ENCODE assay signal across 15 cellular contexts in the genomic region with DNA sequence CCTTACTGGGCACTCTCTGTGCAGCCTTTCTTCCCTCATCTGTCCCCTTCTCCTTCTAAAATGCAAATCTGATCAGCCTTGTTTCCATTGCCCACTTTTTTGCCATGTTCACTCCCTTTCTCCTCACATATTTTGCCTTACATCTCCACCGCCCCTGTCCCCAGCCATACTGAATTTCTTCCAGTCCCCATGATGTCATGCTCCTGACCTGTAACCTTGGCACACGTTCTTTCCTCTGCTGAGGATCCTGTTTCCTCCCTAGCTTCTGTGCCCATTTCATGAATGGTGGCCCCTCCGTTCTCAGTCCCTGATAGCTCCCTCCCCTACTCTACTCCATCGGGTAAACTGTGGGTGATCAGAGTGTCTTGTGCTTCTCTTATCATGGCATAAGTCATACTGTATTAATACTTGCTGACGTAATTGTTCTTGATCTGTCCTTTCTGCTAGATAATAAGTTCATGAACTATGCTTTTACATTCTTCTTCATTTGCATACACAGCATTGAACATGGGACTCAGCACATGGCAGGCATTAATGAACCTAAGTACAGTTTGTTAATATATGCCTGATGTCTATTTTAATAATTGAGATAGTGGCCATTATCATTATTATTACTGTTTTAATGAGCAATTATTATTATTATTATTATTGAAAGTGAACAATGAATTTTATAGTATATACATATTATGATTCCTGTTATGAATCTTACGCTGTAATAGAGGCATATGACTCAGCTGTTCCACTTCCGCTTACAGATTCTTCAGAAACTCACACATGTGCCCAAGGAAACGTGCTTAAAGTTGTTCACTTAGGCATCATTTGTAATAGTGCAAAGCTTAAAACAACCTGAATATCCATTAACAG. TPM values are rescaled to one million over a fixed set of nuclear protein-coding genes. Genes with fewer than 3 reads are reported as not detected.
DNase-seq lines count a peak whose midpoint lies in the region; ATAC-seq lines count a peak whose summit lies in the region.
"Had no signal": no experiment of that assay in that cellular context is flagged by ENCODE, and none has a peak within 500 bp of the region (broad histone marks: within the 10 kb centered on the region; RNA-seq: fewer than 3 reads in every experiment).

No MANE protein-coding gene starts in this region.

- peaks cover 6% of the 10 kb centered on the region for H3K36me3 Mint-ChIP-seq in activated CD8-positive, alpha-beta memory T cell treated with anti-CD3 and anti-CD28 coated beads, Interleukin-2, amount 10 ng/mL, durations not matched to agents 7 days and 5 days
- peaks cover 3% of the 10 kb centered on the region for H3K36me3 Mint-ChIP-seq in effector memory CD8-positive, alpha-beta T cell (ENCODE audit: insufficient read depth)

- DNase-seq in activated CD8-positive, alpha-beta memory T cell treated with anti-CD3 and anti-CD28 coated beads, Interleukin-2, amount 10 ng/mL, durations not matched to agents 7 days and 5 days, result peak; percentile 51
- DNase-seq in activated CD8-positive, alpha-beta memory T cell treated with anti-CD3 and anti-CD28 coated beads, Interleukin-2, amount 50 U/mL, for 4 hours, result no peak
- no peak for DNase-seq in effector memory CD8-positive, alpha-beta T cell
- no peak for DNase-seq in AG20443 (ENCODE audit: low spot score)
- DNase-seq in SW480 (ENCODE audit: low spot score), result no peak
- no peak for DNase-seq in SKM-1 (lab: John Stamatoyannopoulos, UW; ENCODE audit: unreplicated experiment)
- DNase-seq: ACHN; activated CD8-positive, alpha-beta memory T cell treated with anti-CD3 and anti-CD28 coated beads for 24 hours; amygdala; glutamatergic neuron; NCI-H510A; SJCRH30; stimulated activated CD4-positive, alpha-beta T cell treated with anti-CD3 and anti-CD28 coated beads, Interleukin-1b, Interleukin-23, amount 100 ng/mL, for 48 hours had no signal

- peak overlapping the region; percentile 38 for H3K27ac Mint-ChIP-seq in activated CD8-positive, alpha-beta memory T cell treated with anti-CD3 and anti-CD28 coated beads, Interleukin-2, amount 10 ng/mL, durations not matched to agents 7 days and 5 days
- H3K27ac Mint-ChIP-seq in effector memory CD8-positive, alpha-beta T cell, result peak overlapping the region in 1 of 2 donors; percentile 29

- H3K27me3 Mint-ChIP-seq in activated CD8-positive, alpha-beta memory T cell treated with anti-CD3 and anti-CD28 coated beads, Interleukin-2, amount 10 ng/mL, durations not matched to agents 7 days and 5 days, result no peaks in the 10 kb centered on the region
- H3K27me3 Mint-ChIP-seq in effector memory CD8-positive, alpha-beta T cell, result no peaks in the 10 kb centered on the region

- no peak overlapping the region for H3K4me3 Mint-ChIP-seq in activated CD8-positive, alpha-beta memory T cell treated with anti-CD3 and anti-CD28 coated beads, Interleukin-2, amount 10 ng/mL, durations not matched to agents 7 days and 5 days
- H3K4me3 Mint-ChIP-seq in effector memory CD8-positive, alpha-beta T cell, result peak overlapping the region in 1 of 2 donors; percentile 45

- peaks cover 29% of the 10 kb centered on the region for H3K4me1 Mint-ChIP-seq in activated CD8-positive, alpha-beta memory T cell treated with anti-CD3 and anti-CD28 coated beads, Interleukin-2, amount 10 ng/mL, durations not matched to agents 7 days and 5 days
- H3K4me1 Mint-ChIP-seq in effector memory CD8-positive, alpha-beta T cell (ENCODE audit: low read depth in 2 of 2), result peaks cover 0 to 11% of the 10 kb centered on the region in 2 donors

- H3K9me3 Mint-ChIP-seq in activated CD8-positive, alpha-beta memory T cell treated with anti-CD3 and anti-CD28 coated beads, Interleukin-2, amount 10 ng/mL, durations not matched to agents 7 days and 5 days (ENCODE audit: low read depth), result no peaks in the 10 kb centered on the region
- H3K9me3 Mint-ChIP-seq in effector memory CD8-positive, alpha-beta T cell, result no peaks in the 10 kb centered on the region

- ATAC-seq in activated CD8-positive, alpha-beta memory T cell treated with anti-CD3 and anti-CD28 coated beads, Interleukin-2, amount 10 ng/mL, durations not matched to agents 7 days and 5 days, result peak; percentile 69
- peak; percentile 86 for ATAC-seq in GM21717 (IDR thresholded peaks at IDR 0.05; ENCODE audit: unreplicated experiment)
- peak; percentile 88 for ATAC-seq in HG03520 (IDR thresholded peaks at IDR 0.05; ENCODE audit: unreplicated experiment)
- ATAC-seq in effector memory CD8-positive, alpha-beta T cell (replicated peaks), result peak; percentile 50

- CTCF ChIA-PET in activated CD8-positive, alpha-beta memory T cell treated with anti-CD3 and anti-CD28 coated beads, Interleukin-2, amount 10 ng/mL, durations not matched to agents 7 days and 5 days (lab: Charles Lee), result interaction anchor here (1.3 kb wide), 1 partner anchor 9 kb away, joined by 3 read pairs; no protein-coding TSS in a partner anchor

RNA-seq across cellular contexts. Expression of a gene that starts 28.5 kb away (rescaled TPM):
- total RNA-seq in activated CD8-positive, alpha-beta memory T cell treated with anti-CD3 and anti-CD28 coated beads, Interleukin-2, amount 10 ng/mL, durations not matched to agents 7 days and 5 days, result 1 to 10 TPM; 1.9 to 2.2 TPM
- total RNA-seq: SJCRH30 had no signal
